13 cellular contexts compared by ENCODE assay signal in the genomic region with DNA sequence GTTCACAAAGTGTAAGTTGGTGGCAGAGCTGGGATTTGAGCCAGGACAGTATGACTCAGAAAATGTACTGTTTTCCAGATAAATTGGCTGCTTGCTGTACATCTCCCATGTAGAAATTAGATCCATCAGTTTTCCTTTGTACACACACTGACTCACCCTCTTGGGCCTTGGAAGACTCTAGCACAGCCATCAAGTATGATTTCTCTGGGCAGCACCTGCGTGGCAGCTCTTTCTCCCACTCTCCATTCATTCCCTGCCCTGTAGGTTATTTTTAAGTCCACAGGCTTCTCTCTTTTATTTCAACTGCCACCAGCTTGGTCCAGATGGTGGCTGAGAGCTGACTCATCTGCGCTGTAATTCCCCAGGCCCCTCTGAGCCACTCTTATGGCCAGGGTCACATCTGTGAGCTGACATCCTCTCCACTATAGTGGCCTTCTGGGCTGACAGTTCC. TPM values are rescaled to one million over a fixed set of nuclear protein-coding genes. Genes with fewer than 3 reads are reported as not detected.
DNase-seq lines count a peak whose midpoint lies in the region; ATAC-seq and TF ChIP-seq lines count a peak whose summit lies in the region.
"Had no signal": no experiment of that assay in that cellular context is flagged by ENCODE, and none has a peak within 500 bp of the region (broad histone marks: within the 10 kb centered on the region; RNA-seq: fewer than 3 reads in every experiment).

No MANE protein-coding gene starts in this region.

- no peaks in the 10 kb centered on the region for H3K36me3 ChIP-seq in gastroesophageal sphincter
- H3K36me3 ChIP-seq in CD4-positive, alpha-beta memory T cell (ENCODE audit: insufficient read depth, low read length) = no peaks in the 10 kb centered on the region

- no peak overlapping the region for H3K27ac ChIP-seq in gastroesophageal sphincter
- H3K27ac ChIP-seq in CD4-positive, alpha-beta memory T cell (ENCODE audit: low read depth, low read length) = no peak overlapping the region

- H3K4me1 Mint-ChIP-seq in CD4-positive, alpha-beta memory T cell = no peaks in the 10 kb centered on the region
- H3K4me1 Mint-ChIP-seq: neural crest cell had no signal

- H3K9me3 ChIP-seq in gastroesophageal sphincter = no peaks in the 10 kb centered on the region
- H3K9me3 ChIP-seq in CD4-positive, alpha-beta memory T cell (ENCODE audit: control insufficient read depth in 1 of 2, low read length in 2 of 2) = no peaks in the 10 kb centered on the region

- H3K4me3 Mint-ChIP-seq in CD4-positive, alpha-beta memory T cell = no peak overlapping the region
- H3K4me3 Mint-ChIP-seq: CD4-positive, alpha-beta T cell; neural crest cell had no signal

- H3K27ac Mint-ChIP-seq in CD4-positive, alpha-beta memory T cell = no peak overlapping the region
- H3K27ac Mint-ChIP-seq: CD4-positive, alpha-beta T cell had no signal

- POLR2A ChIA-PET in CD4-positive, alpha-beta memory T cell (lab: Charles Lee; ENCODE audit: partially characterized antibody) = no interaction called here

- no peak for TF ChIP-seq EP300 in gastroesophageal sphincter (IDR thresholded peaks at IDR 0.05)

- WGBS in gastroesophageal sphincter (ENCODE audit: low coverage in 1 of 2), 2 donors = 22 to 80% methylated on average over 1 of the region's 2 CpGs

- DNase-seq in DMS 273 treated with DMSO at 0.1 percent for 48 hours (lab: John Stamatoyannopoulos, UW) (peak; percentile 93), NCI-H1694 treated with DMSO at 0.1 percent for 48 hours (lab: John Stamatoyannopoulos, UW) (peak; percentile 85), amniotic epithelial cell (ENCODE audit: low read depth) (peak; percentile 91), islet precursor cell (peak; percentile 53), NCI-H1436 (lab: John Stamatoyannopoulos, UW) (no peak)
- DNase-seq in activated naive CD4-positive, alpha-beta T cell (lab: John Stamatoyannopoulos, UW) = no peak
- no peak for DNase-seq in CD4-positive, alpha-beta memory T cell
- DNase-seq: CD4-positive, alpha-beta T cell; effector CD8-positive, alpha-beta T cell; stimulated activated CD4-positive, alpha-beta T cell treated with anti-CD3 and anti-CD28 coated beads, Interleukin-1b, Interleukin-23, amount 100 ng/mL, for 48 hours had no signal

- no peak overlapping the region for H3K4me3 ChIP-seq in gastroesophageal sphincter
- no peak overlapping the region for H3K4me3 ChIP-seq in CD4-positive, alpha-beta memory T cell (ENCODE audit: low read length in 2 of 2)
- H3K4me3 ChIP-seq: GM12878 had no signal

- peaks cover 0 to 7% of the 10 kb centered on the region in 2 donors for H3K27me3 Mint-ChIP-seq in CD4-positive, alpha-beta memory T cell

- H3K9me3 Mint-ChIP-seq in CD4-positive, alpha-beta memory T cell = peaks cover 0 to 7% (median 0%) of the 10 kb centered on the region in 8 donors
- H3K9me3 Mint-ChIP-seq: CD4-positive, alpha-beta T cell had no signal

- H3K4me1 ChIP-seq in gastroesophageal sphincter = no peaks in the 10 kb centered on the region
- no peaks in the 10 kb centered on the region for H3K4me1 ChIP-seq in CD4-positive, alpha-beta memory T cell (ENCODE audit: insufficient read depth, low read length)

- intact Hi-C loops in CD4-positive, alpha-beta memory T cell (cut with micrococcal nuclease) = no loop called here

- CTCF ChIA-PET in CD4-positive, alpha-beta memory T cell (lab: Charles Lee; ENCODE audit: partially characterized antibody) = no interaction called here

- ATAC-seq in gastroesophageal sphincter = no peak
- ATAC-seq: GM12878 had no signal

- H3K36me3 Mint-ChIP-seq in CD4-positive, alpha-beta memory T cell = no peaks in the 10 kb centered on the region

- no peaks in the 10 kb centered on the region for H3K27me3 ChIP-seq in gastroesophageal sphincter
- H3K27me3 ChIP-seq in CD4-positive, alpha-beta memory T cell (ENCODE audit: insufficient read depth, low read length) = no peaks in the 10 kb centered on the region

- TF ChIP-seq POLR2A in gastroesophageal sphincter (IDR thresholded peaks at IDR 0.05) = no peak

- no peak for TF ChIP-seq CTCF in gastroesophageal sphincter (IDR thresholded peaks at IDR 0.05)

RNA-seq across cellular contexts. Expression of a gene that starts 28.3 kb away (rescaled TPM):
- total RNA-seq in gastroesophageal sphincter = 10 to 100 TPM in 1 of 4 donors, 1 to 10 TPM in 3; 6.1 to 13.6 (median 8.7) TPM
- under 1 TPM; 0.06 to 0.26 TPM for total RNA-seq in CD4-positive, alpha-beta memory T cell
- polyA plus RNA-seq in CD4-positive, alpha-beta memory T cell = not detected

Comparison
In these comparisons a context has a peak if more than half of its experiments do, and no peak if none do; other contexts are left out.
1. DNase-seq: peak in DMS 273 treated with DMSO at 0.1 percent for 48 hours (single experiment), NCI-H1694 treated with DMSO at 0.1 percent for 48 hours (single experiment), amniotic epithelial cell (single experiment) and islet precursor cell (single experiment); none in activated naive CD4-positive, alpha-beta T cell (0 of 4), CD4-positive, alpha-beta memory T cell (0 of 5) and NCI-H1436 (single experiment).
2. RNA of a gene that starts 28.3 kb away (total RNA-seq): 6.1 to 13.6 TPM in gastroesophageal sphincter; 0.06 to 0.26 TPM in CD4-positive, alpha-beta memory T cell; every median in the first group is over 4 times any median in the second.